8 cellular contexts compared by ENCODE assay signal in genomic region chr7:100428199-100428966, GRCh38. TPM values are rescaled to one million over a fixed set of nuclear protein-coding genes. Genes with fewer than 3 reads are reported as not detected.
DNase-seq lines count a peak whose midpoint lies in the region; ATAC-seq and TF ChIP-seq lines count a peak whose summit lies in the region.

TSS of gene ZCWPW1 (minus strand) at chr7:100428703. CDS start at chr7:100420649, 8,054 bp downstream.

- H3K36me3 Mint-ChIP-seq in T-cell (peaks cover 12% of the 10 kb centered on the region), type B pancreatic cell (peaks cover 13% of the 10 kb centered on the region)

- no peak for TF ChIP-seq CTCF in GM12875 (IDR thresholded peaks at IDR 0.05; ENCODE audit: borderline replicate concordance, insufficient read depth, low read depth, low read length)
- peak in 2 of 9 donors; percentile 6 to 11 for TF ChIP-seq CTCF in heart right ventricle (IDR thresholded peaks at IDR 0.05)
- TF ChIP-seq CTCF in type B pancreatic cell (conservative IDR thresholded peaks at IDR 0.05): no peak

- H3K27me3 Mint-ChIP-seq in T-cell (no peaks in the 10 kb centered on the region), type B pancreatic cell (peaks cover 17% of the 10 kb centered on the region)

- DNase-seq in NCI-H1436 treated with DMSO at 0.1 percent for 48 hours (lab: John Stamatoyannopoulos, UW) (peak; percentile 82), T-cell (peak; percentile 95 to 99 (median 97)), amniotic epithelial cell (ENCODE audit: low read depth) (peak; percentile 96), heart right ventricle (peak; percentile 96 to 97), pons (ENCODE audit: low spot score) (peak; percentile 97), type B pancreatic cell (ENCODE audit: extremely low spot score, unreplicated experiment) (peak; percentile 94)

- H3K9me3 Mint-ChIP-seq in T-cell (no peaks in the 10 kb centered on the region), type B pancreatic cell (no peaks in the 10 kb centered on the region)

- H3K27ac Mint-ChIP-seq in T-cell: peak within 1 kb of the TSS; percentile 100
- peak within 1 kb of the TSS; percentile 100 for H3K27ac Mint-ChIP-seq in type B pancreatic cell

- H3K4me3 Mint-ChIP-seq in T-cell: peak within 1 kb of the TSS; percentile 94 to 97 (median 95)
- peak within 1 kb of the TSS; percentile 99 for H3K4me3 Mint-ChIP-seq in type B pancreatic cell

- H3K9me3 ChIP-seq in heart right ventricle: no peaks in the 10 kb centered on the region

- WGBS in heart right ventricle, 2 donors: 1% methylated on average over 66 of the region's 66 CpGs

- intact Hi-C loops in heart right ventricle (cut with DNase I): no loop called here

- H3K4me1 Mint-ChIP-seq in T-cell: peaks cover 33 to 51% (median 40%) of the 10 kb centered on the region in 3 donors
- peaks cover 19% of the 10 kb centered on the region for H3K4me1 Mint-ChIP-seq in type B pancreatic cell (ENCODE audit: unreplicated experiment)

- peak within 1 kb of the TSS; percentile 98 to 100 (median 99) for H3K27ac ChIP-seq in heart right ventricle

- H3K27me3 ChIP-seq in heart right ventricle: no peaks in the 10 kb centered on the region

- H3K4me1 ChIP-seq in heart right ventricle: peaks cover 6 to 42% (median 36%) of the 10 kb centered on the region in 9 donors

- peak within 1 kb of the TSS; percentile 99 for H3K4me3 ChIP-seq in GM12875 (ENCODE audit: low read depth, low read length)
- H3K4me3 ChIP-seq in heart right ventricle: peak within 1 kb of the TSS; percentile 77 to 100 (median 92)

- ATAC-seq in HG02840 (IDR thresholded peaks at IDR 0.05; ENCODE audit: low FRiP score, unreplicated experiment): peak; percentile 38
- peak; percentile 62 to 66 (median 62) for ATAC-seq in T-cell (replicated peaks in 1 of 4)
- ATAC-seq in heart right ventricle: peak; percentile 63 to 79 (median 74)

- peaks cover 0 to 31% (median 6%) of the 10 kb centered on the region in 9 donors for H3K36me3 ChIP-seq in heart right ventricle

- CTCF ChIA-PET in T-cell (lab: Charles Lee): interaction anchor here (0.5 to 1.1 kb wide), 7 partner anchors 8 to 409 kb away, joined by 3 to 4 read pairs (median 3); partner anchors contain the start of gene PPP1R35 (in 1 of the 2)

- POLR2A ChIA-PET in T-cell (lab: Charles Lee): interaction anchor here (0.6 to 1.4 kb wide), 10 partner anchors 13 to 728 kb away, joined by 3 to 4 read pairs (median 3); partner anchors contain the start of genes LAMTOR4 (in 1 of the 2), MOSPD3 (in 1 of the 2) and UFSP1 (in 1 of the 2)

RNA-seq across cellular contexts. Expression of gene ZCWPW1, which starts in this region (rescaled TPM):
- 10 to 100 TPM in 3 of 5 donors, 1 to 10 TPM in 2; 6.9 to 13.9 (median 12.0) TPM for total RNA-seq in T-cell
- total RNA-seq in heart right ventricle: 1 to 10 TPM; 3.3 to 5.5 (median 4.0) TPM
- polyA plus RNA-seq in heart right ventricle: 1 to 10 TPM; 7.2 to 7.5 TPM
- 2.2 and 2.7 TPM in 2 replicates for total RNA-seq in type B pancreatic cell (ENCODE audit: low replicate concordance)

Comparison
In these comparisons a context has a peak if more than half of its experiments do, and no peak if none do; other contexts are left out.
1. Peak in every context shown above with its lines: DNase-seq, ATAC-seq, H3K4me3 ChIP-seq and H3K27ac ChIP-seq.